ENCODE assay signal across 8 cellular contexts in the genomic region with DNA sequence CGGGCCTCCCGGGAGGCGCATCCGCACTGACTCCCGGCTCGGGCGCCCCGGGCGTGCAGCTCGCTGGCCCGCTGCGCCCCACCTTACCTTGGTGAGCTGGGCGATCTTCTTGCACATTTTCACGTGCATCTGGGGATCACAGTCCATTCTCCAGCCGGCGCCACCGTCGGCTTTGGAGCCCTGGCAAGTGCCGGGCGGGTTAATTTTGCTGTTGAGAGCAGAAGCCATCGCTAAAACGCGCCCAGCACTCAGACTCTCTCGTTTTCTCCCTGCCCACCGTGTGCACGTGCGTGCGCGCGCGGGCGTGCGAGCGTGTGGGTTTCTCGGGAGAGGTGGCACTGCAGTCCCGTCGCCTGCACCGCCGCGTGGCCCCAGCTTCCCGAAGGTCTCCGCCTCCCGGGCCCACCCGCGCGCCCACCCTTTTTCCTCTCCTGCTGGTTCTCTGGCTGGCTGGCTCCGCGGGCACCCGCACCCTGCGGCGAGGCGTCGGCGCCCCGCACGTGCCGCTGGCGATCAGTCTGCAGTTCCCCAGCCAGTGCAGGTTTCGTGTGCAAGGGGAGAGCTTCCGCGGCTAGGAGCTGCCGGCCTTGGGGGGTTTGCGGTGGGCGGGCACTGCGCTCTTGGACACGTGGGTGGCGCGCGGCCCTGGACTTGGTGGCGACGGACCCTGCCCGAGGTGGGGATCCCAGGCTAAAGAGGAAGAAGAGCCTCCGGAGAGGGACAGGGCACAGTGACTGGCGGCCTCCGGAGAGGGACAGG. TPM values are rescaled to one million over a fixed set of nuclear protein-coding genes. Genes with fewer than 3 reads are reported as not detected.
DNase-seq lines count a peak whose midpoint lies in the region; ATAC-seq, FAIRE-seq and TF ChIP-seq lines count a peak whose summit lies in the region.

TSS of gene FAM184B (minus strand) at position 550 of the 759 bp plus-strand sequence. CDS start at position 228, 322 bp downstream.

- intact Hi-C loops in mammary epithelial cell (cut with micrococcal nuclease) (no loop called here), HepG2 (cut with micrococcal nuclease; ENCODE audit: unreplicated experiment) (no loop called here), tibial artery (cut with DNase I; ENCODE audit: low total_unique reads) (no loop called here)

- in situ Hi-C loops in mammary epithelial cell (cut with MboI; ENCODE audit: low sequenced_read_pairs in 2 of 2) (no loop called here), HepG2 (cut with HindIII; ENCODE audit: extremely low pct_ligation_motif_present, low pct_unique_long_range_greater_than_20kb) (no loop called here)

- DNase-seq in stimulated activated CD4-positive, alpha-beta T cell treated with anti-CD3 and anti-CD28 coated beads, Interleukin-15, amount 100 ng/mL, for 24 hours, result peak; percentile 22
- DNase-seq in stimulated activated CD4-positive, alpha-beta T cell treated with anti-CD3 and anti-CD28 coated beads, Interleukin-4, amount 100 ng/mL, for 24 hours, result no peak
- DNase-seq in mammary epithelial cell (no peak), HepG2 (ENCODE audit: low spot score) (no peak), tibial artery (no peak), NCI-H2196 treated with DMSO at 0.1 percent for 48 hours (lab: John Stamatoyannopoulos, UW; ENCODE audit: unreplicated experiment) (no peak)

- peaks cover 19% of the 10 kb centered on the region for H3K4me1 ChIP-seq in mammary epithelial cell (ENCODE audit: insufficient read depth, low read length)
- H3K4me1 ChIP-seq in HepG2 (ENCODE audit: insufficient read depth, low read length), result peaks cover 14% of the 10 kb centered on the region; the same call in 1 of the 2 replicates
- peaks cover 0 to 23% (median 19%) of the 10 kb centered on the region in 4 donors for H3K4me1 ChIP-seq in tibial artery

- ATAC-seq in HepG2 (peak; percentile 79), GM18520 (IDR thresholded peaks at IDR 0.05; ENCODE audit: unreplicated experiment) (no peak), HG02763 (IDR thresholded peaks at IDR 0.05; ENCODE audit: unreplicated experiment) (no peak)

- no peak for FAIRE-seq in HepG2 (lab: Jason Lieb, UNC)

- H3K27ac ChIP-seq in mammary epithelial cell (ENCODE audit: insufficient read depth, low read depth, low read length) (no peak within 1 kb of the TSS), HepG2 (ENCODE audit: extremely low read length, insufficient read depth, low read length) (no peak within 1 kb of the TSS), tibial artery (no peak within 1 kb of the TSS)

- peak within 1 kb of the TSS; percentile 92 for H3K4me2 ChIP-seq in mammary epithelial cell (ENCODE audit: insufficient read depth, low read depth, low read length)
- peak within 1 kb of the TSS; percentile 63 for H3K4me2 ChIP-seq in HepG2 (ENCODE audit: low read depth, low read length)

- WGBS in mammary epithelial cell (ENCODE audit: low coverage, missing lambda C conversion rate), result 9% methylated on average over 46 of the region's 75 CpGs
- 24% methylated on average over 8 of the region's 75 CpGs for WGBS in HepG2 (ENCODE audit: low lambda C conversion rate)

- H4K20me1 ChIP-seq in mammary epithelial cell (ENCODE audit: insufficient read depth, low read length) (no peaks in the 10 kb centered on the region), HepG2 (ENCODE audit: insufficient read depth, low read length) (no peaks in the 10 kb centered on the region)

- H3K9ac ChIP-seq in mammary epithelial cell (ENCODE audit: insufficient read depth, low read length) (no peak within 1 kb of the TSS), HepG2 (ENCODE audit: insufficient read depth, low read depth, low read length) (no peak within 1 kb of the TSS)

- peaks cover 7% of the 10 kb centered on the region for H3K27me3 ChIP-seq in mammary epithelial cell (ENCODE audit: insufficient read depth, low read length)
- H3K27me3 ChIP-seq in HepG2 (ENCODE audit: control insufficient read depth in 1 of 2, insufficient read depth in 2 of 2, low read length in 2 of 2), result peaks cover 3 to 30% of the 10 kb centered on the region in 2 experiments
- peaks cover 0 to 30% of the 10 kb centered on the region in 2 donors for H3K27me3 ChIP-seq in tibial artery

- POLR2A ChIA-PET in HepG2 (lab: Yijun Ruan, JAX), result no interaction called here

- CTCF ChIA-PET in mammary epithelial cell (lab: Charles Lee; ENCODE audit: low non-redundant PET) (no interaction called here), HepG2 (lab: Yijun Ruan, JAX; ENCODE audit: low intra/inter-chr PET ratio, low total read pairs) (no interaction called here)

- TF ChIP-seq EP300 in HepG2 (IDR thresholded peaks at IDR 0.05; ENCODE audit: low read depth in 2 of 2, low read length in 2 of 2) (no peak), HepG2 (CRISPR knock-in tag; IDR thresholded peaks at IDR 0.05; ENCODE audit: borderline replicate concordance) (no peak)

- TF ChIP-seq POLR2A in HepG2 (IDR thresholded peaks at IDR 0.05; ENCODE audit: insufficient read depth in 1 of 2, low read depth in 2 of 2, low read length in 2 of 2), result no peak

- no peaks in the 10 kb centered on the region for H3K9me3 ChIP-seq in mammary epithelial cell (replicated peaks; ENCODE audit: insufficient read depth, low read length)
- H3K9me3 ChIP-seq in HepG2 (ENCODE audit: low read length), result no peaks in the 10 kb centered on the region
- no peaks in the 10 kb centered on the region for H3K9me3 ChIP-seq in tibial artery

- H3K4me3 ChIP-seq in mammary epithelial cell (replicated peaks in 1 of 3; ENCODE audit: insufficient read depth in 1 of 3, low read depth in 2 of 3, low read length in 3 of 3) (peak within 1 kb of the TSS; percentile 26 to 42 (median 41)), HepG2 (replicated peaks in 1 of 3; ENCODE audit: insufficient read depth in 1 of 3, low read depth in 2 of 3, low read length in 3 of 3) (peak within 1 kb of the TSS; percentile 20 to 56 (median 40)), tibial artery (peak within 1 kb of the TSS; percentile 26 to 38)

- BruUV-seq in mammary epithelial cell (replicated peaks; lab: Mats Ljungman, UMichigan) (no TSS peak), HepG2 (replicated peaks; lab: Mats Ljungman, UMichigan) (no TSS peak)

- H2AFZ ChIP-seq in mammary epithelial cell (ENCODE audit: low read depth, low read length) (peak within 1 kb of the TSS; percentile 80), HepG2 (ENCODE audit: low read length) (no peak within 1 kb of the TSS)

- dilution Hi-C loops in mammary epithelial cell (cut with HindIII; ENCODE audit: low sequenced_read_pairs), result no loop called here

- no peak for TF ChIP-seq RAD21 in HepG2 (CRISPR knock-in tag; IDR thresholded peaks at IDR 0.05)

- no peak for TF ChIP-seq CTCF in mammary epithelial cell (conservative IDR thresholded peaks at IDR 0.05 in 1 of 2, IDR thresholded peaks at IDR 0.05 in 1 of 2; ENCODE audit: extremely low read depth in 1 of 2, insufficient read depth in 1 of 2, low read depth in 1 of 2, low read length in 2 of 2)
- no peak for TF ChIP-seq CTCF in HepG2 (CRISPR knock-in tag; IDR thresholded peaks at IDR 0.05)
- TF ChIP-seq CTCF in tibial artery (IDR thresholded peaks at IDR 0.05), result no peak

- H3K36me3 ChIP-seq in mammary epithelial cell (ENCODE audit: insufficient read depth, low read length) (no peaks in the 10 kb centered on the region), HepG2 (replicated peaks in 1 of 2; ENCODE audit: control insufficient read depth in 1 of 2, insufficient read depth in 2 of 2, low read length in 2 of 2) (no peaks in the 10 kb centered on the region), tibial artery (no peaks in the 10 kb centered on the region)

- H3K79me2 ChIP-seq in mammary epithelial cell (ENCODE audit: insufficient read depth, low read length) (no peaks in the 10 kb centered on the region), HepG2 (ENCODE audit: insufficient read depth, low read length) (no peaks in the 10 kb centered on the region)

TF ChIP-seq in HepG2, 621 proteins besides CTCF, POLR2A, EP300 and RAD21 (continues in another document):
- TF ChIP-seq KDM3A (CRISPR knock-in tag; IDR thresholded peaks at IDR 0.05; ENCODE audit: low read depth) (no peak), FOXO4 (CRISPR knock-in tag; conservative IDR thresholded peaks at IDR 0.05) (0 out of 2 replicates have a peak, but pooled peaks have one; percentile 14)

RNA-seq across cellular contexts. Expression of gene FAM184B, which starts in this region (rescaled TPM):
- total RNA-seq in mammary epithelial cell (1 to 10 TPM in 1 of 2 donors, under 1 TPM in 1; 0.05 to 5.5 TPM), HepG2 (2016; rRNA removed; fragmentation: Illumina TruSeq; extraction: Trizol) (not detected in 2 replicates)
- polyA plus RNA-seq in mammary epithelial cell (0.01 TPM), HepG2 (2011; rRNA removed) (0.01 TPM in 1 of 2 replicates, not detected in the other)
- not detected for polyA minus RNA-seq in mammary epithelial cell
- not detected in 2 replicates for total RNA-seq in HepG2 (2016; cell fraction: cytosol; rRNA removed; fragmentation: Illumina TruSeq; extraction: Trizol; ENCODE audit: low read depth)
- 0.02 TPM in 1 of 2 replicates, not detected in the other for total RNA-seq in HepG2 (2016; cell fraction: insoluble cytoplasmic fraction; rRNA removed; fragmentation: Illumina TruSeq; extraction: Trizol)
- total RNA-seq in HepG2 (2016; cell fraction: membrane; rRNA removed; fragmentation: Illumina TruSeq; extraction: Trizol), result not detected in 2 replicates
- not detected in 2 replicates for total RNA-seq in HepG2 (2016; cell fraction: nucleus; rRNA removed; fragmentation: Illumina TruSeq; extraction: Trizol)
- 0.01 TPM in 1 of 2 replicates, not detected in the other for polyA plus RNA-seq in HepG2 (2011; cell fraction: cytosol; rRNA removed)
- 0.03 TPM in 1 of 2 replicates, not detected in the other for polyA plus RNA-seq in HepG2 (2011; cell fraction: nucleus; rRNA removed)
- not detected in 2 replicates for polyA plus RNA-seq in HepG2 (2012)
- polyA plus RNA-seq in HepG2 (2016; cell fraction: cytosol; fragmentation: Illumina TruSeq; extraction: Trizol; ENCODE audit: low read depth), result not detected in 2 replicates
- not detected in 2 replicates for polyA plus RNA-seq in HepG2 (2016; cell fraction: insoluble cytoplasmic fraction; fragmentation: Illumina TruSeq; extraction: Trizol; ENCODE audit: low read depth)
- polyA plus RNA-seq in HepG2 (2016; cell fraction: membrane; fragmentation: Illumina TruSeq; extraction: Trizol; ENCODE audit: low read depth), result not detected in 2 replicates
- polyA plus RNA-seq in HepG2 (2016; cell fraction: nucleus; fragmentation: Illumina TruSeq; extraction: Trizol; ENCODE audit: insufficient read depth, low read depth), result not detected in 2 replicates
- polyA minus RNA-seq in HepG2 (2011; rRNA and poly(A)+ RNA removed; ENCODE audit: low replicate concordance), result not detected in 2 replicates
- polyA minus RNA-seq in HepG2 (2011; cell fraction: cytosol; rRNA and poly(A)+ RNA removed), result not detected in 2 replicates
- polyA minus RNA-seq in HepG2 (2011; cell fraction: nucleus; rRNA and poly(A)+ RNA removed), result not detected in 2 replicates

Comparison
In these comparisons a context has a peak if more than half of its experiments do, and no peak if none do; other contexts are left out.
1. Peak in ATAC-seq, H3K4me3 ChIP-seq and H3K4me2 ChIP-seq in HepG2; RNA of the gene not detected or under 1 TPM.